Comparison of ENCODE assay signal across 13 cellular contexts in genomic region chr17:2849327-2849670, GRCh38. TPM values are rescaled to one million over a fixed set of nuclear protein-coding genes. Genes with fewer than 3 reads are reported as not detected.
DNase-seq lines count a peak whose midpoint lies in the region; ATAC-seq, FAIRE-seq and TF ChIP-seq lines count a peak whose summit lies in the region.
"Had no signal": no experiment of that assay in that cellular context is flagged by ENCODE, and none has a peak within 500 bp of the region (broad histone marks: within the 10 kb centered on the region; RNA-seq: fewer than 3 reads in every experiment).

No MANE protein-coding gene starts in this region.

- DNase-seq in A549 (ENCODE audit: low read depth in 1 of 2, low spot score in 1 of 2) (no peak), NCI-H526 treated with DMSO at 0.1 percent for 48 hours (lab: John Stamatoyannopoulos, UW) (peak; percentile 10), glutamatergic neuron (peak; percentile 42), neural progenitor cell (ENCODE audit: low spot score) (peak; percentile 29), caudate nucleus (lab: John Stamatoyannopoulos, UW) (no peak), Right ventricle myocardium inferior (ENCODE audit: missing footprints) (no peak), GOT3 (lab: John Stamatoyannopoulos, UW) (no peak)

- H3K9me3 Mint-ChIP-seq in glutamatergic neuron (ENCODE audit: unreplicated experiment) (peaks cover 7% of the 10 kb centered on the region), neural progenitor cell (no peaks in the 10 kb centered on the region)
- H3K9me3 Mint-ChIP-seq: activated CD4-positive, alpha-beta memory T cell treated with anti-CD3 and anti-CD28 coated beads, Interleukin-2, amount 10 ng/mL, durations not matched to agents 7 days and 5 days; activated naive CD8-positive, alpha-beta T cell treated with anti-CD3 and anti-CD28 coated beads, Interleukin-2, amount 10 ng/mL, durations not matched to agents 7 days and 5 days; neural crest cell had no signal

- TF ChIP-seq RAD21 in A549 (conservative IDR thresholded peaks at IDR 0.05 in 1 of 2, IDR thresholded peaks at IDR 0.05 in 1 of 2): no peak

- H3K9me3 ChIP-seq in A549 (no peaks in the 10 kb centered on the region), neural progenitor cell (ENCODE audit: low read depth) (no peaks in the 10 kb centered on the region)

- WGBS in A549 (ENCODE audit: missing lambda C conversion rate): 81% methylated on average over 13 of the region's 13 CpGs

- H3K4me1 ChIP-seq in A549 (peaks cover 31% of the 10 kb centered on the region), neural progenitor cell (peaks cover 11% of the 10 kb centered on the region)

- POLR2A ChIA-PET in A549 (lab: Yijun Ruan, JAX): interaction anchor here (0.5 to 1.2 kb wide), 4 partner anchors 23 to 787 kb away, joined by 3 to 4 read pairs (median 4); partner anchors contain the start of genes CTNS and SHPK

- peaks cover 28% of the 10 kb centered on the region for H3F3A ChIP-seq in neural progenitor cell (ENCODE audit: low read depth)

- H4K20me1 ChIP-seq in neural progenitor cell (ENCODE audit: low read depth): no peaks in the 10 kb centered on the region

- H2AFZ ChIP-seq in neural progenitor cell (replicated peaks): no peak overlapping the region

- H3K36me3 ChIP-seq in neural progenitor cell: no peaks in the 10 kb centered on the region

- peak overlapping the region; percentile 58; a peak in 5 of 6 replicates for H3K27ac ChIP-seq in A549
- no peak overlapping the region for H3K27ac ChIP-seq in neural progenitor cell
- no peak overlapping the region for H3K27ac ChIP-seq in caudate nucleus (ENCODE audit: low read depth, low read length)
- H3K27ac ChIP-seq: 22Rv1 had no signal

- H3K4me3 ChIP-seq in A549 (no peak overlapping the region), neural progenitor cell (no peak overlapping the region)

- H3K79me2 ChIP-seq in neural progenitor cell (ENCODE audit: low read depth): no peaks in the 10 kb centered on the region

- intact Hi-C loops in Right ventricle myocardium inferior (cut with DNase I): loop anchor here (2.0 kb wide), 1 partner anchor 82 kb away; no protein-coding TSS in a partner anchor

- TF ChIP-seq POLR2A in A549 (IDR thresholded peaks at IDR 0.05; ENCODE audit: low read length): no peak

- CTCF ChIA-PET in A549 (lab: Yijun Ruan, JAX): interaction anchor here (0.5 to 14.9 kb wide), 70 partner anchors 12 to 1177 kb away, joined by 3 to 550 read pairs (median 8); partner anchors contain the start of gene RAP1GAP2

- ATAC-seq in A549 (peak in 1 of 2 experiments; percentile 1; a peak in 3 of 6 replicates), Right ventricle myocardium inferior (no peak), HG03521 (IDR thresholded peaks at IDR 0.05; ENCODE audit: unreplicated experiment) (no peak)

- H3K36me3 Mint-ChIP-seq in glutamatergic neuron (ENCODE audit: unreplicated experiment) (no peaks in the 10 kb centered on the region), neural progenitor cell (no peaks in the 10 kb centered on the region)
- H3K36me3 Mint-ChIP-seq: activated naive CD8-positive, alpha-beta T cell treated with anti-CD3 and anti-CD28 coated beads, Interleukin-2, amount 10 ng/mL, durations not matched to agents 7 days and 5 days had no signal

- peak overlapping the region; percentile 43 for H3K27ac Mint-ChIP-seq in glutamatergic neuron (ENCODE audit: unreplicated experiment)
- H3K27ac Mint-ChIP-seq in neural progenitor cell: no peak overlapping the region
- H3K27ac Mint-ChIP-seq: activated CD4-positive, alpha-beta memory T cell treated with anti-CD3 and anti-CD28 coated beads, Interleukin-2, amount 10 ng/mL, durations not matched to agents 7 days and 5 days; activated naive CD8-positive, alpha-beta T cell treated with anti-CD3 and anti-CD28 coated beads, Interleukin-2, amount 10 ng/mL, durations not matched to agents 7 days and 5 days had no signal

- H3K9ac ChIP-seq in neural progenitor cell: no peak overlapping the region

- peak overlapping the region; percentile 52; the same call in 2 of the 3 replicates for H3K4me2 ChIP-seq in A549
- no peak overlapping the region for H3K4me2 ChIP-seq in neural progenitor cell

- peaks cover 47% of the 10 kb centered on the region for H3K27me3 ChIP-seq in neural progenitor cell

- H3K4me3 Mint-ChIP-seq in glutamatergic neuron (ENCODE audit: unreplicated experiment) (no peak overlapping the region), neural progenitor cell (no peak overlapping the region)
- H3K4me3 Mint-ChIP-seq: activated CD4-positive, alpha-beta memory T cell treated with anti-CD3 and anti-CD28 coated beads, Interleukin-2, amount 10 ng/mL, durations not matched to agents 7 days and 5 days had no signal

- H3K4me1 Mint-ChIP-seq in glutamatergic neuron (ENCODE audit: low read depth, unreplicated experiment): peaks cover 16% of the 10 kb centered on the region
- peaks cover 12% of the 10 kb centered on the region for H3K4me1 Mint-ChIP-seq in neural progenitor cell

- H3K27me3 Mint-ChIP-seq in glutamatergic neuron (ENCODE audit: unreplicated experiment) (peaks cover 10% of the 10 kb centered on the region), neural progenitor cell (ENCODE audit: insufficient read depth, low read depth) (peaks cover 22% of the 10 kb centered on the region)

- no peak for TF ChIP-seq EP300 in A549 (IDR thresholded peaks at IDR 0.05)

- TF ChIP-seq CTCF in A549 (IDR thresholded peaks at IDR 0.05) (no peak), glutamatergic neuron (IDR thresholded peaks at IDR 0.05; ENCODE audit: partially characterized antibody, unreplicated experiment) (no peak), neural progenitor cell (IDR thresholded peaks at IDR 0.05) (no peak)

- no peak for FAIRE-seq in A549 (lab: Jason Lieb, UNC)
- FAIRE-seq: H54 had no signal

TF ChIP-seq in A549, 52 proteins besides CTCF, POLR2A, EP300 and RAD21:
- no peak for TF ChIP-seq PBX3 (IDR thresholded peaks at IDR 0.05)
- no peak for TF ChIP-seq MAZ (IDR thresholded peaks at IDR 0.05; ENCODE audit: borderline replicate concordance, low read depth, low read length)
- TF ChIP-seq JUN (IDR thresholded peaks at IDR 0.05): no peak
- no peak for TF ChIP-seq HOXB5 (CRISPR knock-in tag; IDR thresholded peaks at IDR 0.05)
- no peak for TF ChIP-seq CHD4 (IDR thresholded peaks at IDR 0.05; ENCODE audit: borderline replicate concordance)
- no peak for TF ChIP-seq PHF8 (IDR thresholded peaks at IDR 0.05; ENCODE audit: borderline replicate concordance, low read depth)
- TF ChIP-seq EHMT2 (IDR thresholded peaks at IDR 0.05; ENCODE audit: low read depth): no peak
- no peak for TF ChIP-seq ZC3H11A (IDR thresholded peaks at IDR 0.05)
- TF ChIP-seq E2F6 (IDR thresholded peaks at IDR 0.05; ENCODE audit: borderline replicate concordance, low read depth): no peak
- TF ChIP-seq NPAS2 (CRISPR knock-in tag; IDR thresholded peaks at IDR 0.05; ENCODE audit: borderline replicate concordance): no peak
- no peak for TF ChIP-seq RCOR1 (IDR thresholded peaks at IDR 0.05; ENCODE audit: low read depth, low read length)
- TF ChIP-seq MAX (IDR thresholded peaks at IDR 0.05): no peak

RNA-seq across cellular contexts. Expression of gene RAP1GAP2, which starts 53.1 kb away (rescaled TPM):
- polyA plus RNA-seq in A549 (2011; rRNA removed) (20.8 and 26.0 TPM in 2 replicates), A549 (2017; fragmentation: RNase III; extraction: RNeasy Plus Mini Kit Qiagen cat#74134 plus additional on column Dnase treatment) (7.0 to 10.4 TPM (median 8.3 TPM) in 3 replicates)
- polyA plus RNA-seq in A549 (2012; cell fraction: cytosol; rRNA removed): 11.1 and 14.6 TPM in 2 replicates
- 48.9 and 50.0 TPM in 2 replicates for polyA plus RNA-seq in A549 (2012; cell fraction: nucleus; rRNA removed)
- 25.0 and 25.4 TPM in 2 replicates for polyA minus RNA-seq in A549 (2011; rRNA and poly(A)+ RNA removed)
- total RNA-seq in glutamatergic neuron (ENCODE audit: unreplicated experiment) (86.0 TPM), neural progenitor cell (ENCODE audit: low replicate concordance) (3.8 and 4.1 TPM in 2 replicates), Right ventricle myocardium inferior (57.2 TPM)

Comparison
In these comparisons a context has a peak if more than half of its experiments do, and no peak if none do; other contexts are left out.
1. DNase-seq: peak in NCI-H526 treated with DMSO at 0.1 percent for 48 hours (single experiment), glutamatergic neuron (single experiment) and neural progenitor cell (single experiment); none in A549 (0 of 2), caudate nucleus (0 of 61), Right ventricle myocardium inferior (single experiment) and GOT3 (single experiment).
2. H3K27ac ChIP-seq: peak in A549 (2 of 2); none in neural progenitor cell (single experiment) and caudate nucleus (single experiment).
3. RNA of gene RAP1GAP2, which starts 53.1 kb away (total RNA-seq): 86.0 TPM in glutamatergic neuron (single experiment) and 57.2 TPM in Right ventricle myocardium inferior (single experiment); 3.8 to 4.1 TPM in neural progenitor cell; every median in the first group is over 10 times any median in the second.